Comparison of ENCODE assay signal across 8 cellular contexts in the genomic region with DNA sequence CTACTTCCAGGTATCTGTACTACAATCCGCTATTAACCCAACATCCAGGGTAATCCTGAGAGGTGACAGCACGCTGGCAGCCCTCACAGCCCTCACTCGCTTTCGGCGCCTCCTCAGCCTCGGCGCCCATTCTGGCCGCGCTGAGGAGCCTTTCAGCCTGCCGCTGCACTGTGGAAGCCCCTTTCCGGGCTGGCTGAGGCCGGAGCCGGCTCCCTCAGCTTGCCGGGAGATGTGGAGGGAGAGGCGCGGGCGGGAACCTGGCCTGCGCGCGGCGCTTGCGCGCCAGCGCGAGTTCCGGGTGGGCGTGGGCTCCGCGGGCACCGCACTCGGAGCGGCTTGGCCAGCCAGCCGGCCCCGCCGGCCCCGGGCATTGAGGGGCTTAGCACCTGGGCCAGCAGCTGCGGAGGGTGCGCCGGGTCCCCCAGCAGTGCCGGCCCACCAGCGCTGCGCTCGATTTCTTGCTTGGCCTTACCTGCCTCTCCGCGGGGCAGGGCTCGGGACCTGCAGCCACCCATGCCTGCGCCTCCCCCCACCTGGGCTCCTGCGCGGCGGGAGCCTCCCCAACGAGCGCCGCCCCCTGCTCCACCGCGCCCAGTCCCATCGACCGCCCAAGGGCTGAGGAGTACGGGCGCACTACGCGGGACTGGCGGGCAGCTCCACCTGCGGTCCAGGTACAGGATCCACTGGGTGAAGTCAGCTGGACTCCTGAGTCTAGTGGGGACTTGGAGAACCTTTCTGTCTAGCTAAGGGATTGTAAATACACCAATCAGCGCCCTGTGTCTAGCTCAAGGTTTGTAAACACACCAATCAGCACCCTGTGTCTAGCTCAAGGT.
A peak's percentile ranks its signal among the peaks of the same experiment; 100 is the strongest.
DNase-seq lines count a peak whose midpoint lies in the region; ATAC-seq and TF ChIP-seq lines count a peak whose summit lies in the region.

No MANE protein-coding gene starts in this region.

- no peaks in the 10 kb centered on the region for H3K36me3 Mint-ChIP-seq in CD4-positive, CD25-positive, alpha-beta regulatory T cell

- peaks cover 0 to 2% (median 0%) of the 10 kb centered on the region in 7 donors for H3K9me3 Mint-ChIP-seq in CD4-positive, CD25-positive, alpha-beta regulatory T cell

- TF ChIP-seq CTCF in left lung (IDR thresholded peaks at IDR 0.05), result no peak
- no peak for TF ChIP-seq CTCF in thyroid gland (IDR thresholded peaks at IDR 0.05)
- TF ChIP-seq CTCF in GM13976 (IDR thresholded peaks at IDR 0.05; ENCODE audit: borderline replicate concordance, control extremely low read depth, extremely low read depth, insufficient read depth, missing control alignments), result no peak

- ATAC-seq in CD4-positive, CD25-positive, alpha-beta regulatory T cell (ENCODE audit: low read depth in 2 of 2), result peak in 1 of 2 donors; percentile 19
- ATAC-seq in HG03354 (IDR thresholded peaks at IDR 0.05; ENCODE audit: poor library complexity, severe bottlenecking, unreplicated experiment), result peak; percentile 45
- ATAC-seq in left lung, result peak; percentile 92
- ATAC-seq in HG03442 (IDR thresholded peaks at IDR 0.05; ENCODE audit: unreplicated experiment), result no peak

- H3K27ac ChIP-seq in CD4-positive, CD25-positive, alpha-beta regulatory T cell (ENCODE audit: insufficient read depth, low read length, poor library complexity, severe bottlenecking), result no peak overlapping the region
- no peak overlapping the region for H3K27ac ChIP-seq in left lung
- no peak overlapping the region for H3K27ac ChIP-seq in thyroid gland

- no peak overlapping the region for H3K27ac Mint-ChIP-seq in CD4-positive, CD25-positive, alpha-beta regulatory T cell

- H3K27me3 Mint-ChIP-seq in CD4-positive, CD25-positive, alpha-beta regulatory T cell, result peaks cover 35% of the 10 kb centered on the region

- WGBS in thyroid gland, 2 donors, result 28 to 46% methylated on average over 19 to 28 of the region's 64 CpGs

- H3K4me3 ChIP-seq in CD4-positive, CD25-positive, alpha-beta regulatory T cell (ENCODE audit: low read depth, low read length), result no peak overlapping the region
- peak overlapping the region; percentile 46 to 51 for H3K4me3 ChIP-seq in left lung
- peak overlapping the region in 2 of 3 donors; percentile 40 to 47 for H3K4me3 ChIP-seq in thyroid gland (replicated peaks in 1 of 3)

- peak in 1 of 3 donors; percentile 21 for DNase-seq in CD4-positive, CD25-positive, alpha-beta regulatory T cell
- peak; percentile 57 for DNase-seq in astrocyte of the hippocampus (ENCODE audit: low read depth, low spot score)
- DNase-seq in left lung, result peak; percentile 46 to 88
- DNase-seq in thyroid gland, result peak; percentile 48 to 61
- DNase-seq in GM13976 (ENCODE audit: low spot score), result no peak
- no peak for DNase-seq in inferior parietal cortex (ENCODE audit: extremely low spot score)

- H3K4me1 Mint-ChIP-seq in CD4-positive, CD25-positive, alpha-beta regulatory T cell, result peaks cover 0 to 10% (median 3%) of the 10 kb centered on the region in 4 donors

- peak in 1 of 2 donors; percentile 45 for TF ChIP-seq POLR2A in thyroid gland (IDR thresholded peaks at IDR 0.05)

- H3K4me1 ChIP-seq in CD4-positive, CD25-positive, alpha-beta regulatory T cell (ENCODE audit: control insufficient read depth, insufficient read depth, low read length, poor library complexity, severe bottlenecking), result no peaks in the 10 kb centered on the region
- H3K4me1 ChIP-seq in left lung (peaks cover 0 to 7% of the 10 kb centered on the region in 2 donors), thyroid gland (no peaks in the 10 kb centered on the region)

- intact Hi-C loops in left lung (cut with DNase I), result no loop called here
- intact Hi-C loops in thyroid gland (cut with DNase I), result no loop called here

- no peaks in the 10 kb centered on the region for H3K36me3 ChIP-seq in CD4-positive, CD25-positive, alpha-beta regulatory T cell (ENCODE audit: control insufficient read depth, insufficient read depth, low read length)
- H3K36me3 ChIP-seq in left lung, result no peaks in the 10 kb centered on the region
- no peaks in the 10 kb centered on the region for H3K36me3 ChIP-seq in thyroid gland

- peak overlapping the region; percentile 49 to 75 (median 70) for H3K4me3 Mint-ChIP-seq in CD4-positive, CD25-positive, alpha-beta regulatory T cell

- peaks cover 6% of the 10 kb centered on the region for H3K27me3 ChIP-seq in CD4-positive, CD25-positive, alpha-beta regulatory T cell (ENCODE audit: control insufficient read depth, insufficient read depth, low read length)
- H3K27me3 ChIP-seq in left lung, result peaks cover 0 to 23% of the 10 kb centered on the region in 2 donors
- H3K27me3 ChIP-seq in thyroid gland, result no peaks in the 10 kb centered on the region

- H3K9me3 ChIP-seq in CD4-positive, CD25-positive, alpha-beta regulatory T cell (ENCODE audit: control insufficient read depth in 2 of 2, low read length in 2 of 2), result no peaks in the 10 kb centered on the region
- H3K9me3 ChIP-seq in left lung (no peaks in the 10 kb centered on the region), thyroid gland (no peaks in the 10 kb centered on the region)

- in situ Hi-C loops in GM13976 (cut with MboI; ENCODE audit: low sequenced_read_pairs, unreplicated experiment), result no loop called here

Comparison
In these comparisons a context has a peak if more than half of its experiments do, and no peak if none do; other contexts are left out.
1. DNase-seq: peak in astrocyte of the hippocampus (single experiment), left lung (2 of 2) and thyroid gland (2 of 2); none in GM13976 (single experiment) and inferior parietal cortex (single experiment).